Comparison of ENCODE assay signal across 8 cellular contexts in genomic region chr3:63863150-63864007, GRCh38. TPM values are rescaled to one million over a fixed set of nuclear protein-coding genes. Genes with fewer than 3 reads are reported as not detected.
DNase-seq lines count a peak whose midpoint lies in the region; ATAC-seq and TF ChIP-seq lines count a peak whose summit lies in the region.

Gene ATXN7 (plus strand): TSS chr3:63863867. CDS start chr3:63912599, 48,732 bp downstream.
Gene THOC7 (minus strand): TSS chr3:63863805. CDS start chr3:63863790, 15 bp downstream.

- in situ Hi-C loops in T47D (cut with HindIII; ENCODE audit: low pct_unique_long_range_greater_than_20kb, low sequenced_read_pairs): no loop called here

- H3K79me2 ChIP-seq in KMS-11 (ENCODE audit: insufficient read depth, low read depth): peaks cover 30% of the 10 kb centered on the region; the same call in 1 of the 2 replicates

- intact Hi-C loops in spleen (cut with DNase I; ENCODE audit: low total_unique reads): no loop called here

- peak within 1 kb of the TSS; percentile 97 for H3K4me3 ChIP-seq in GM06990 (replicated peaks; ENCODE audit: low read depth, low read length)
- H3K4me3 ChIP-seq in KMS-11 (IDR thresholded peaks at IDR 0.05; ENCODE audit: insufficient read depth, low read depth, low read length): peak within 1 kb of the TSS; percentile 39
- H3K4me3 ChIP-seq in WERI-Rb-1 (ENCODE audit: low read depth, low read length): peak within 1 kb of the TSS; percentile 97
- peak within 1 kb of the TSS; percentile 84 to 97 (median 86) for H3K4me3 ChIP-seq in spleen

- no peak for TF ChIP-seq POLR2A in spleen (IDR thresholded peaks at IDR 0.05)

- H3K27ac ChIP-seq in KMS-11 (peak within 1 kb of the TSS; percentile 82), WERI-Rb-1 (peak within 1 kb of the TSS; percentile 98), spleen (peak within 1 kb of the TSS; percentile 84 to 97 (median 96))

- H3K4me2 ChIP-seq in KMS-11: peak within 1 kb of the TSS; percentile 73

- no peaks in the 10 kb centered on the region for H3K9me3 ChIP-seq in WERI-Rb-1 (ENCODE audit: severe bottlenecking)
- H3K9me3 ChIP-seq in spleen: no peaks in the 10 kb centered on the region

- H3K36me3 ChIP-seq in GM06990 (ENCODE audit: control insufficient read depth, insufficient read depth, low read length): peaks cover 1% of the 10 kb centered on the region; the same call in 1 of the 2 replicates
- no peaks in the 10 kb centered on the region for H3K36me3 ChIP-seq in KMS-11 (ENCODE audit: insufficient read depth)
- H3K36me3 ChIP-seq in WERI-Rb-1: peaks cover 19% of the 10 kb centered on the region
- H3K36me3 ChIP-seq in spleen: peaks cover 0 to 6% (median 0%) of the 10 kb centered on the region in 6 donors

- H2AFZ ChIP-seq in KMS-11 (ENCODE audit: low read depth): peak within 1 kb of the TSS; percentile 78

- H3K4me1 ChIP-seq in KMS-11 (ENCODE audit: low read depth, poor library complexity, severe bottlenecking): peaks cover 4% of the 10 kb centered on the region
- H3K4me1 ChIP-seq in spleen: peaks cover 4 to 65% (median 27%) of the 10 kb centered on the region in 6 donors

- H3K27me3 ChIP-seq in GM06990 (replicated peaks; ENCODE audit: control insufficient read depth, insufficient read depth, low read length) (no peaks in the 10 kb centered on the region), KMS-11 (ENCODE audit: insufficient read depth, low read depth) (no peaks in the 10 kb centered on the region), WERI-Rb-1 (ENCODE audit: insufficient read depth, low read depth, severe bottlenecking) (no peaks in the 10 kb centered on the region), spleen (replicated peaks in 1 of 7) (no peaks in the 10 kb centered on the region)

- 0 to 1% (median 1%) methylated on average over 37 to 98 of the region's 98 CpGs for WGBS in spleen, 5 donors

- peak; percentile 66 for ATAC-seq in GM21619 (IDR thresholded peaks at IDR 0.05; ENCODE audit: unreplicated experiment)

- DNase-seq in GM06990 (ENCODE audit: extremely low read depth, insufficient read length) (peak; percentile 69), WERI-Rb-1 (peak; percentile 79), T47D (ENCODE audit: low read depth in 1 of 2, low spot score in 1 of 2) (peak; percentile 64 to 65), iPS-NIHi11 (ENCODE audit: low spot score) (peak; percentile 81), spleen (peak; percentile 95), pons (ENCODE audit: low spot score) (no peak)

- peak within 1 kb of the TSS; percentile 98 for H3K9ac ChIP-seq in KMS-11

- TF ChIP-seq CTCF in GM06990 (IDR thresholded peaks at IDR 0.05; ENCODE audit: insufficient read depth, low read length, poor library complexity, severe bottlenecking): no peak
- no peak for TF ChIP-seq CTCF in KMS-11 (conservative IDR thresholded peaks at IDR 0.05; ENCODE audit: low read depth, low read length)
- no peak for TF ChIP-seq CTCF in WERI-Rb-1 (IDR thresholded peaks at IDR 0.05; ENCODE audit: low read depth, low read length)
- TF ChIP-seq CTCF in spleen (IDR thresholded peaks at IDR 0.05 in 8 of 11, conservative IDR thresholded peaks at IDR 0.05 in 3 of 11): no peak

- H4K20me1 ChIP-seq in KMS-11 (ENCODE audit: insufficient read depth): no peaks in the 10 kb centered on the region

RNA-seq across cellular contexts. Expression of gene ATXN7, which starts in this region (rescaled TPM):
- 10 to 100 TPM; 43.3 to 91.8 (median 67.6) TPM for total RNA-seq in spleen
- 1 to 10 TPM; 1.9 to 5.3 (median 2.0) TPM for polyA plus RNA-seq in spleen

RNA-seq across cellular contexts. Expression of gene THOC7, which starts in this region (rescaled TPM):
- 10 to 100 TPM; 23.8 to 42.2 (median 37.0) TPM for total RNA-seq in spleen
- 10 to 100 TPM; 68.2 to 74.6 (median 71.2) TPM for polyA plus RNA-seq in spleen

Comparison
In these comparisons a context has a peak if more than half of its experiments do, and no peak if none do; other contexts are left out.
1. H3K4me3 ChIP-seq: peak in every context shown above with its lines; median percentile 97 in GM06990; 97 in WERI-Rb-1; 86 in spleen; 39 in KMS-11.